27 cellular contexts compared by ENCODE assay signal in genomic region chr19:52667972-52668371, GRCh38. TPM values are rescaled to one million over a fixed set of nuclear protein-coding genes. Genes with fewer than 3 reads are reported as not detected.
DNase-seq lines count a peak whose midpoint lies in the region; FAIRE-seq and TF ChIP-seq lines count a peak whose summit lies in the region.
"Had no signal": no experiment of that assay in that cellular context is flagged by ENCODE, and none has a peak within 500 bp of the region (broad histone marks: within the 10 kb centered on the region; RNA-seq: fewer than 3 reads in every experiment).

No MANE protein-coding gene starts in this region.

- peak overlapping the region in 2 of 3 experiments; percentile 47 to 53 for H3K27ac Mint-ChIP-seq in nephron
- no peak overlapping the region for H3K27ac Mint-ChIP-seq in activated naive CD4-positive, alpha-beta T cell treated with anti-CD3 and anti-CD28 coated beads, Interleukin-2, amount 10 ng/mL, durations not matched to agents 7 days and 5 days
- H3K27ac Mint-ChIP-seq: CD4-positive, CD25-positive, alpha-beta regulatory T cell had no signal

- no peak overlapping the region for H2BK5ac ChIP-seq in neuronal stem cell (ENCODE audit: low read length)

- no peak overlapping the region for H4K91ac ChIP-seq in neuronal stem cell (ENCODE audit: low read depth, low read length, poor library complexity)

- dilution Hi-C loops in keratinocyte (cut with MboI; ENCODE audit: extremely low pct_ligation_motif_present, low sequenced_read_pairs): no loop called here

- H3K9me3 ChIP-seq in keratinocyte (ENCODE audit: control insufficient read depth, low read depth, low read length) (peaks cover 10% of the 10 kb centered on the region), smooth muscle cell (replicated peaks; ENCODE audit: low read depth) (no peaks in the 10 kb centered on the region), neuronal stem cell (replicated peaks in 1 of 2; ENCODE audit: control insufficient read depth in 2 of 2, insufficient read depth in 1 of 2, low read depth in 1 of 2, low read length in 2 of 2) (peaks cover 0 to 27% of the 10 kb centered on the region in 2 donors)
- H3K9me3 ChIP-seq: BE2C had no signal

- TF ChIP-seq CTCF in keratinocyte (optimal IDR thresholded peaks at IDR 0.05 in 1 of 3, IDR thresholded peaks at IDR 0.05 in 1 of 3, conservative IDR thresholded peaks at IDR 0.05 in 1 of 3; ENCODE audit: extremely low read depth in 1 of 3, insufficient read depth in 2 of 3, low read length in 3 of 3) (no peak), nephron (IDR thresholded peaks at IDR 0.05; ENCODE audit: unreplicated experiment in 3 of 3) (no peak), smooth muscle cell (IDR thresholded peaks at IDR 0.05; ENCODE audit: borderline replicate concordance, insufficient read depth, poor library complexity, severe bottlenecking) (no peak)

- H3K79me2 ChIP-seq in keratinocyte (ENCODE audit: control insufficient read depth, insufficient read depth, low read length): peaks cover 15% of the 10 kb centered on the region
- peaks cover 84% of the 10 kb centered on the region for H3K79me2 ChIP-seq in smooth muscle cell (ENCODE audit: low read depth)

- H3K4me2 ChIP-seq in keratinocyte (ENCODE audit: control insufficient read depth, extremely low read depth, insufficient read depth, low read depth, low read length): no peak overlapping the region
- H3K4me2 ChIP-seq in smooth muscle cell: no peak overlapping the region
- H3K4me2 ChIP-seq in neuronal stem cell (ENCODE audit: insufficient read depth, low read length, poor library complexity, severe bottlenecking): no peak overlapping the region
- H3K4me2 ChIP-seq: BLaER1 had no signal

- H3K4me3 ChIP-seq in keratinocyte (ENCODE audit: control insufficient read depth in 2 of 3, extremely low read depth in 1 of 3, insufficient read depth in 2 of 3, low read depth in 1 of 3, low read length in 3 of 3) (no peak overlapping the region), smooth muscle cell (no peak overlapping the region), neuronal stem cell (ENCODE audit: low read length in 2 of 2) (no peak overlapping the region)
- H3K4me3 ChIP-seq: BLaER1, GM12878 had no signal

- H3K36me3 ChIP-seq in keratinocyte (ENCODE audit: control insufficient read depth in 2 of 2, extremely low read depth in 1 of 2, insufficient read depth in 2 of 2, low read length in 2 of 2): peaks cover 4 to 9% of the 10 kb centered on the region in 2 experiments
- no peaks in the 10 kb centered on the region for H3K36me3 ChIP-seq in smooth muscle cell (ENCODE audit: low read depth)
- peaks cover 3 to 64% of the 10 kb centered on the region in 2 donors for H3K36me3 ChIP-seq in neuronal stem cell (replicated peaks in 1 of 2; ENCODE audit: control insufficient read depth in 2 of 2, insufficient read depth in 2 of 2, low read length in 2 of 2)
- H3K36me3 ChIP-seq: BE2C had no signal

- H3K36me3 Mint-ChIP-seq in nephron (ENCODE audit: low read depth): peaks cover 15% of the 10 kb centered on the region
- H3K36me3 Mint-ChIP-seq in activated naive CD4-positive, alpha-beta T cell treated with anti-CD3 and anti-CD28 coated beads, Interleukin-2, amount 10 ng/mL, durations not matched to agents 7 days and 5 days: peaks cover 83% of the 10 kb centered on the region

- H2AK5ac ChIP-seq in neuronal stem cell (ENCODE audit: low read depth, low read length): no peak overlapping the region

- H2BK12ac ChIP-seq in neuronal stem cell (ENCODE audit: low read length): no peak overlapping the region

- H3K18ac ChIP-seq in neuronal stem cell (ENCODE audit: low read length): no peak overlapping the region

- DNase-seq in keratinocyte (ENCODE audit: low read depth, low spot score): no peak
- no peak for DNase-seq in smooth muscle cell (lab: John Stamatoyannopoulos, UW; ENCODE audit: unreplicated experiment)
- no peak for DNase-seq in neuronal stem cell (ENCODE audit: low spot score)
- DNase-seq in NOMO-1 treated with DMSO at 0.1 percent for 48 hours (lab: John Stamatoyannopoulos, UW; ENCODE audit: unreplicated experiment): no peak
- no peak for DNase-seq in cerebellar nuclear complex (lab: John Stamatoyannopoulos, UW)
- no peak for DNase-seq in activated naive CD4-positive, alpha-beta T cell treated with anti-CD3 and anti-CD28 coated beads, Interleukin-2, amount 10 ng/mL, durations not matched to agents 7 days and 5 days
- DNase-seq: 8988T; ACHN; BE2C; C1 segment of cervical spinal cord; CD4-positive, alpha-beta memory T cell; CD4-positive, CD25-positive, alpha-beta regulatory T cell; CD8-positive, alpha-beta memory T cell; COR-L47; DMS 273 treated with DMSO at 0.1 percent for 48 hours; DMS153; DMS53; DMS79; DND-41; EL; GDM1 had no signal

- no peaks in the 10 kb centered on the region for H3F3A ChIP-seq in smooth muscle cell (ENCODE audit: low read depth)

- H3K4ac ChIP-seq in neuronal stem cell (ENCODE audit: low read length): no peak overlapping the region

- H4K20me1 ChIP-seq in keratinocyte (ENCODE audit: control insufficient read depth, extremely low read depth, insufficient read depth, low read length) (no peaks in the 10 kb centered on the region), smooth muscle cell (ENCODE audit: low read depth) (peaks cover 12% of the 10 kb centered on the region)
- H4K20me1 ChIP-seq: BLaER1 had no signal

- H2BK120ac ChIP-seq in neuronal stem cell (ENCODE audit: low read depth, low read length): no peak overlapping the region

- H3K4me3 Mint-ChIP-seq in nephron: no peak overlapping the region
- no peak overlapping the region for H3K4me3 Mint-ChIP-seq in activated naive CD4-positive, alpha-beta T cell treated with anti-CD3 and anti-CD28 coated beads, Interleukin-2, amount 10 ng/mL, durations not matched to agents 7 days and 5 days
- H3K4me3 Mint-ChIP-seq: CD14-positive monocyte; CD4-positive, alpha-beta memory T cell; CD4-positive, CD25-positive, alpha-beta regulatory T cell; CD8-positive, alpha-beta memory T cell had no signal

- H3K9ac ChIP-seq in keratinocyte (ENCODE audit: control insufficient read depth, extremely low read depth, insufficient read depth, low read length) (no peak overlapping the region), smooth muscle cell (ENCODE audit: low read depth) (no peak overlapping the region), neuronal stem cell (ENCODE audit: low read depth, low read length, poor library complexity) (no peak overlapping the region)
- H3K9ac ChIP-seq: BLaER1 had no signal

- H2BK15ac ChIP-seq in neuronal stem cell (ENCODE audit: low read length): no peak overlapping the region

- 86% methylated on average over 6 of the region's 6 CpGs for WGBS in smooth muscle cell (ENCODE audit: low lambda C conversion rate)
- WGBS in neuronal stem cell (ENCODE audit: extremely low coverage in 2 of 2, insufficient read length in 2 of 2, insufficient replicate concordance in 1 of 2), 2 donors: no CpG with 5 or more reads among the region's 6 CpGs

- peaks cover 1% of the 10 kb centered on the region for H3K79me1 ChIP-seq in neuronal stem cell (ENCODE audit: low read depth, low read length)

- H3K27me3 Mint-ChIP-seq in nephron (ENCODE audit: low read depth): no peaks in the 10 kb centered on the region
- no peaks in the 10 kb centered on the region for H3K27me3 Mint-ChIP-seq in activated naive CD4-positive, alpha-beta T cell treated with anti-CD3 and anti-CD28 coated beads, Interleukin-2, amount 10 ng/mL, durations not matched to agents 7 days and 5 days
- H3K27me3 Mint-ChIP-seq: CD4-positive, alpha-beta memory T cell; CD4-positive, CD25-positive, alpha-beta regulatory T cell; CD8-positive, alpha-beta memory T cell had no signal

- no peaks in the 10 kb centered on the region for H3K9me3 Mint-ChIP-seq in nephron
- H3K9me3 Mint-ChIP-seq in activated naive CD4-positive, alpha-beta T cell treated with anti-CD3 and anti-CD28 coated beads, Interleukin-2, amount 10 ng/mL, durations not matched to agents 7 days and 5 days: peaks cover 10% of the 10 kb centered on the region

- H3K23ac ChIP-seq in neuronal stem cell (ENCODE audit: low read depth, low read length, poor library complexity): no peak overlapping the region

- no peak overlapping the region for H3K27ac ChIP-seq in keratinocyte (ENCODE audit: control insufficient read depth, insufficient read depth, low read length)
- H3K27ac ChIP-seq in smooth muscle cell (ENCODE audit: low read depth): peak overlapping the region; percentile 92
- H3K27ac ChIP-seq in neuronal stem cell (replicated peaks; ENCODE audit: low read length): no peak overlapping the region
- H3K27ac ChIP-seq: BLaER1 had no signal

- peaks cover 11% of the 10 kb centered on the region for H3K4me1 Mint-ChIP-seq in nephron
- no peaks in the 10 kb centered on the region for H3K4me1 Mint-ChIP-seq in activated naive CD4-positive, alpha-beta T cell treated with anti-CD3 and anti-CD28 coated beads, Interleukin-2, amount 10 ng/mL, durations not matched to agents 7 days and 5 days

- no peaks in the 10 kb centered on the region for H3K9me1 ChIP-seq in keratinocyte (ENCODE audit: control insufficient read depth, extremely low read depth, insufficient read depth, low read length)

- CTCF ChIA-PET in activated naive CD4-positive, alpha-beta T cell treated with anti-CD3 and anti-CD28 coated beads, Interleukin-2, amount 10 ng/mL, durations not matched to agents 7 days and 5 days (lab: Charles Lee): no interaction called here

- H3K27me3 ChIP-seq in keratinocyte (ENCODE audit: control insufficient read depth, extremely low read depth, insufficient read depth, low read length) (no peaks in the 10 kb centered on the region), smooth muscle cell (ENCODE audit: low read depth) (no peaks in the 10 kb centered on the region), neuronal stem cell (ENCODE audit: control insufficient read depth in 3 of 3, insufficient read depth in 3 of 3, low read depth in 1 of 3, low read length in 3 of 3) (no peaks in the 10 kb centered on the region)
- H3K27me3 ChIP-seq: BE2C, BLaER1 had no signal

- H4K8ac ChIP-seq in neuronal stem cell (ENCODE audit: low read depth, low read length): no peak overlapping the region

- H3K4me1 ChIP-seq in keratinocyte (ENCODE audit: control insufficient read depth, extremely low read depth, insufficient read depth, low read length) (peaks cover 10% of the 10 kb centered on the region), smooth muscle cell (ENCODE audit: low read depth) (peaks cover 8% of the 10 kb centered on the region), neuronal stem cell (ENCODE audit: control insufficient read depth in 2 of 2, insufficient read depth in 1 of 2, low read depth in 1 of 2, low read length in 2 of 2) (peaks cover 0 to 12% of the 10 kb centered on the region in 2 donors)
- H3K4me1 ChIP-seq: BE2C, BLaER1 had no signal

- peak; percentile 26 for FAIRE-seq in keratinocyte (lab: Jason Lieb, UNC)
- FAIRE-seq: GM12878, GM12892, GM18507 had no signal

- H2AFZ ChIP-seq in keratinocyte (ENCODE audit: control insufficient read depth, low read length) (no peak overlapping the region), smooth muscle cell (ENCODE audit: low read depth) (no peak overlapping the region), neuronal stem cell (ENCODE audit: low read length) (no peak overlapping the region)

- no peak overlapping the region for H3K14ac ChIP-seq in neuronal stem cell (ENCODE audit: low read length)

RNA-seq across cellular contexts. Expression of gene ZNF83, which starts 29.8 kb away (rescaled TPM):
- 18.3 to 67.3 TPM (median 47.3 TPM) in 3 replicates for polyA plus RNA-seq in keratinocyte
- 80.4 TPM for polyA plus RNA-seq in keratinocyte (2011; ENCODE audit: low read depth)
- 9.0 and 22.6 TPM in 2 replicates for polyA plus RNA-seq in keratinocyte (2011; cell fraction: cytosol; rRNA removed)
- 188 and 216 TPM in 2 replicates for polyA plus RNA-seq in keratinocyte (2011; cell fraction: nucleus; rRNA removed)
- polyA plus RNA-seq in keratinocyte (2012; ENCODE audit: low replicate concordance): 13.9 and 87.3 TPM in 2 replicates
- 6.0 to 46.1 TPM (median 37.9 TPM) in 3 replicates for polyA minus RNA-seq in keratinocyte
- 8.8 TPM for polyA minus RNA-seq in keratinocyte (2011; cell fraction: cytosol; rRNA and poly(A)+ RNA removed)
- 53.8 and 94.5 TPM in 2 replicates for polyA minus RNA-seq in keratinocyte (2011; cell fraction: nucleus; rRNA and poly(A)+ RNA removed)
- total RNA-seq in smooth muscle cell: 53.2 and 60.0 TPM in 2 replicates
- 20.6 and 32.9 TPM in 2 replicates for polyA plus RNA-seq in smooth muscle cell
- 41.4 TPM for polyA plus RNA-seq in neuronal stem cell (2013, experiment 1 of 2)
- 40.6 TPM for polyA plus RNA-seq in neuronal stem cell (2013, experiment 2 of 2)
